In the genomic region with DNA sequence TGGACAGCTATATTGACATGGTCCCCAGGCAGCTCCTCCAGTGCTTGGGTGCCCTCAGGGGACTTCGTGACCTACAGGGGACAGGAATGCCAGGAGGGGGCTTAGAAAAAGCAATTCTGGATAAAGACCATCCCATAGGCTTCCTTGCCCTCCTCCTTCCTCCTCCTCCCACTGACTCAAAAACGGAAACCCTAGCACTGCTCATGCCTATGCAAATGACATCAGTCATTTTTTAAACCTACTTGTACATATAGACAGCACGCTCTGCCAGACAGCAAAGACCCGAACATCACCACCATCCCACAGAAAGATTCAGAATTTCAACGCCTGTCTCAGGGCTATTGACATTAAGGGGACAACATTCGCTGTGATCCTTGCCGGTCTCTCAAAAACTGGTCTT, we compare ENCODE assay signal across 19 cellular contexts. TPM values are rescaled to one million over a fixed set of nuclear protein-coding genes. Genes with fewer than 3 reads are reported as not detected.
DNase-seq lines count a peak whose midpoint lies in the region; ATAC-seq, FAIRE-seq and TF ChIP-seq lines count a peak whose summit lies in the region.
"Had no signal": no experiment of that assay in that cellular context is flagged by ENCODE, and none has a peak within 500 bp of the region (broad histone marks: within the 10 kb centered on the region; RNA-seq: fewer than 3 reads in every experiment).

No MANE protein-coding gene starts in this region.

- DNase-seq in GM12878 (ENCODE audit: low read depth, low spot score) (no peak), Ammon's horn (ENCODE audit: low spot score) (no peak), cerebellum (ENCODE audit: low spot score) (no peak), NCI-H2081 treated with DMSO at 0.1 percent for 48 hours (lab: John Stamatoyannopoulos, UW) (no peak), pons (ENCODE audit: low spot score) (no peak)
- DNase-seq: Calu3; CD4-positive, alpha-beta memory T cell; DMS53; H9; NCI-H1436; NCI-H510A treated with DMSO at 0.1 percent for 48 hours; Peyer's patch had no signal

- no peaks in the 10 kb centered on the region for H3K9me2 ChIP-seq in DOHH2 (replicated peaks; ENCODE audit: control insufficient read depth, low read length)

- CTCF ChIA-PET in GM12878 (lab: Yijun Ruan, JAX) = no interaction called here

- intact Hi-C loops in GM12878 (cut with micrococcal nuclease; ENCODE audit: unreplicated experiment) = loop anchor here (5.0 kb wide), 1 partner anchor 49 kb away; no protein-coding TSS in a partner anchor

- no peaks in the 10 kb centered on the region for H3F3A ChIP-seq in DOHH2 (ENCODE audit: control insufficient read depth, insufficient read depth)

- H3K9me3 ChIP-seq in DOHH2 (ENCODE audit: control insufficient read depth, insufficient read depth, low read length) (no peaks in the 10 kb centered on the region), GM12878 (replicated peaks; ENCODE audit: control insufficient read depth, insufficient read depth, low read length) (no peaks in the 10 kb centered on the region)
- H3K9me3 ChIP-seq: Peyer's patch had no signal

- H3K9ac ChIP-seq in GM12878 (ENCODE audit: control insufficient read depth, insufficient read depth, low read length) = no peak overlapping the region

- H3K36me3 ChIP-seq in DOHH2 (ENCODE audit: control insufficient read depth, low read length) (no peaks in the 10 kb centered on the region), GM12878 (ENCODE audit: control insufficient read depth in 2 of 2, insufficient read depth in 2 of 2, low read length in 1 of 2) (no peaks in the 10 kb centered on the region)
- H3K36me3 ChIP-seq: Peyer's patch had no signal

- peaks cover 4% of the 10 kb centered on the region; the same call in 1 of the 2 replicates for H3K27me3 ChIP-seq in DOHH2 (ENCODE audit: control insufficient read depth, low read length)
- no peaks in the 10 kb centered on the region; a peak in 2 of 4 replicates for H3K27me3 ChIP-seq in GM12878 (replicated peaks in 1 of 2; ENCODE audit: control insufficient read depth in 2 of 2, insufficient read depth in 2 of 2, low read length in 1 of 2)
- H3K27me3 ChIP-seq: Peyer's patch had no signal

- WGBS in GM12878 (ENCODE audit: insufficient coverage, insufficient replicate concordance, low lambda C conversion rate, missing lambda C conversion rate) = 11% methylated on average over 7 of the region's 7 CpGs

- no peak for TF ChIP-seq EP300 in GM12878 (IDR thresholded peaks at IDR 0.05; ENCODE audit: borderline replicate concordance in 1 of 2, control insufficient read depth in 1 of 2, low read depth in 2 of 2, low read length in 2 of 2)

- H3K4me1 ChIP-seq in DOHH2 (ENCODE audit: control insufficient read depth, low read length) (peaks cover 7% of the 10 kb centered on the region), GM12878 (ENCODE audit: control insufficient read depth, insufficient read depth, low read length) (peaks cover 3% of the 10 kb centered on the region; the same call in 1 of the 2 replicates)
- H3K4me1 ChIP-seq: Peyer's patch had no signal

- TF ChIP-seq POLR2A in GM12878 (IDR thresholded peaks at IDR 0.05; ENCODE audit: low read depth, low read length) = no peak

- H4K20me1 ChIP-seq in DOHH2 (ENCODE audit: control insufficient read depth, insufficient read depth, low read depth, low read length) (no peaks in the 10 kb centered on the region), GM12878 (ENCODE audit: control insufficient read depth, insufficient read depth) (no peaks in the 10 kb centered on the region)

- in situ Hi-C loops in GM12878 (cut with MboI) = no loop called here

- H3K27ac ChIP-seq in DOHH2 (ENCODE audit: low read depth, low read length) (no peak overlapping the region), GM12878 (ENCODE audit: control insufficient read depth, insufficient read depth) (no peak overlapping the region)
- H3K27ac ChIP-seq: 22Rv1, Peyer's patch, SK-N-MC had no signal

- TF ChIP-seq RAD21 in GM12878 (IDR thresholded peaks at IDR 0.05; ENCODE audit: insufficient read depth, low read depth, low read length) = no peak

- POLR2A ChIA-PET in GM12878 (lab: Charles Lee) = no interaction called here

- SMC1A ChIA-PET in GM12878 (lab: Charles Lee; ENCODE audit: uncharacterized antibody, unreplicated experiment) = interaction anchor here (1.3 kb wide), 1 partner anchor 41 kb away, joined by 3 read pairs; no protein-coding TSS in a partner anchor

- H3K4me2 ChIP-seq in DOHH2 (ENCODE audit: low read length) = peak overlapping the region; percentile 22; the same call in 1 of the 2 replicates
- no peak overlapping the region for H3K4me2 ChIP-seq in GM12878 (ENCODE audit: control insufficient read depth, insufficient read depth)

- no peaks in the 10 kb centered on the region for H3K79me2 ChIP-seq in DOHH2 (ENCODE audit: control insufficient read depth, low read length)
- no peaks in the 10 kb centered on the region for H3K79me2 ChIP-seq in GM12878 (ENCODE audit: control insufficient read depth, insufficient read depth, low read length)

- RAD21 ChIA-PET in GM12878 (lab: Charles Lee; ENCODE audit: unreplicated experiment) = no interaction called here

- TF ChIP-seq CTCF in DOHH2 (IDR thresholded peaks at IDR 0.05; ENCODE audit: low read depth, low read length, poor library complexity, severe bottlenecking) (no peak), GM12878 (IDR thresholded peaks at IDR 0.05 in 2 of 3, conservative IDR thresholded peaks at IDR 0.05 in 1 of 3; ENCODE audit: control insufficient read depth in 2 of 3, extremely low read depth in 1 of 3, insufficient read depth in 1 of 3, low read depth in 3 of 3, low read length in 3 of 3) (no peak)

- peak; percentile 58 for ATAC-seq in GM19324 (IDR thresholded peaks at IDR 0.05; ENCODE audit: low FRiP score, unreplicated experiment)
- peak; percentile 61 for ATAC-seq in HG02938 (IDR thresholded peaks at IDR 0.05; ENCODE audit: unreplicated experiment)
- peak; percentile 48; the same call in 2 of the 3 replicates for ATAC-seq in GM12878
- ATAC-seq: K562, Right ventricle myocardium inferior had no signal

- no peak overlapping the region for H3K4me3 ChIP-seq in DOHH2 (ENCODE audit: low read length)
- H3K4me3 ChIP-seq in GM12878 = no peak overlapping the region
- H3K4me3 ChIP-seq: K562, Peyer's patch, SK-N-MC had no signal

- BruUV-seq in GM12878 (replicated peaks; lab: Mats Ljungman, UMichigan) = no TSS peak

- no peak overlapping the region for H2AFZ ChIP-seq in GM12878 (ENCODE audit: control insufficient read depth, low read depth, low read length)

- no peak for FAIRE-seq in GM12878 (lab: Jason Lieb, UNC)
- FAIRE-seq: K562 had no signal

TF ChIP-seq in GM12878, 131 proteins besides CTCF, POLR2A, EP300 and RAD21:
- 0 out of 3 replicates have a peak, but pooled peaks have one; percentile 50 for TF ChIP-seq POU2F2 (IDR thresholded peaks at IDR 0.05; ENCODE audit: borderline replicate concordance, low read depth, low read length)
- no peak for TF ChIP-seq BCL11A (IDR thresholded peaks at IDR 0.05; ENCODE audit: low read depth, low read length)
- 0 out of 4 replicates have a peak, but pooled peaks of 1 of the 2 experiments have one; percentile 7 for TF ChIP-seq BHLHE40 (IDR thresholded peaks at IDR 0.05; ENCODE audit: borderline replicate concordance in 1 of 2, low read depth in 2 of 2, low read length in 1 of 2)

RNA-seq across cellular contexts. Expression of gene IGFBPL1, which starts 11.0 kb away (rescaled TPM):
- total RNA-seq in GM12878 (2013; cell fraction: nucleolus; rRNA removed) = not detected in 2 replicates
- total RNA-seq in GM12878 (2014; rRNA removed) (not detected in 2 replicates), GM12878 (2014; rRNA removed; fragmentation: Illumina TruSeq; extraction: Trizol) (not detected in 2 replicates), GM12878 (2021) (not detected in 2 replicates), cerebellum (239 TPM)
- polyA plus RNA-seq in GM12878 (2011; ENCODE audit: low read depth) = not detected
- polyA plus RNA-seq in GM12878 (2011; rRNA removed) (not detected in 2 replicates), GM12878 (2014; fragmentation: Illumina TruSeq; extraction: Trizol) (not detected in 2 replicates), GM12878 (2014; fragmentation: Nextera tagmentation; extraction: Ambion mirVana) (not detected), GM12878 (2014; rRNA removed) (not detected in 2 replicates), GM12878 (2016; fragmentation: Nextera tagmentation; extraction: Ambion mirVana) (under 1 TPM in 1 of 2 experiments, not detected in 1; 0.25 TPM)
- not detected in 2 replicates for polyA plus RNA-seq in GM12878 (2011; cell fraction: cytosol; rRNA removed)
- polyA plus RNA-seq in GM12878 (2011; cell fraction: nucleus; rRNA removed) = 0.10 and 0.12 TPM in 2 replicates
- polyA plus RNA-seq in GM12878 (2012) = not detected in 2 replicates
- not detected in 2 replicates for polyA minus RNA-seq in GM12878 (2011; rRNA and poly(A)+ RNA removed)
- polyA minus RNA-seq in GM12878 (2011; cell fraction: cytosol; rRNA and poly(A)+ RNA removed) = not detected in 2 replicates
- not detected in 2 replicates for polyA minus RNA-seq in GM12878 (2011; cell fraction: nucleus; rRNA and poly(A)+ RNA removed)
- total RNA-seq: CD4-positive, alpha-beta memory T cell; K562; Right ventricle myocardium inferior had no signal
- polyA plus RNA-seq: CD4-positive, alpha-beta memory T cell; K562 had no signal

RNA-seq across cellular contexts. Expression of gene ALDH1B1, which starts 20.8 kb away (rescaled TPM):
- total RNA-seq in GM12878 (2013; cell fraction: nucleolus; rRNA removed) = 9.2 and 11.0 TPM in 2 replicates
- 26.8 and 28.6 TPM in 2 replicates for total RNA-seq in GM12878 (2014; rRNA removed)
- total RNA-seq in GM12878 (2014; rRNA removed; fragmentation: Illumina TruSeq; extraction: Trizol) = 27.1 and 28.6 TPM in 2 replicates
- 32.8 and 36.8 TPM in 2 replicates for total RNA-seq in GM12878 (2021)
- 8.8 TPM for polyA plus RNA-seq in GM12878 (2011; ENCODE audit: low read depth)
- polyA plus RNA-seq in GM12878 (2011; rRNA removed) = 23.5 and 30.9 TPM in 2 replicates
- 31.2 and 32.4 TPM in 2 replicates for polyA plus RNA-seq in GM12878 (2011; cell fraction: cytosol; rRNA removed)
- 16.0 and 18.4 TPM in 2 replicates for polyA plus RNA-seq in GM12878 (2011; cell fraction: nucleus; rRNA removed)
- 15.3 and 15.6 TPM in 2 replicates for polyA plus RNA-seq in GM12878 (2012)
- 28.5 and 34.8 TPM in 2 replicates for polyA plus RNA-seq in GM12878 (2014; fragmentation: Illumina TruSeq; extraction: Trizol)
- 10 to 100 TPM in 1 of 2 experiments, 1 to 10 TPM in 1; 8.6 to 14.2 TPM for polyA plus RNA-seq in GM12878 (2014; fragmentation: Nextera tagmentation; extraction: Ambion mirVana)
- polyA plus RNA-seq in GM12878 (2014; rRNA removed) = 30.9 and 34.0 TPM in 2 replicates
- polyA plus RNA-seq in GM12878 (2016; fragmentation: Nextera tagmentation; extraction: Ambion mirVana) = 10 to 100 TPM; 35.7 to 38.5 TPM
- 42.9 and 50.7 TPM in 2 replicates for polyA minus RNA-seq in GM12878 (2011; rRNA and poly(A)+ RNA removed)
- 16.9 and 17.2 TPM in 2 replicates for polyA minus RNA-seq in GM12878 (2011; cell fraction: cytosol; rRNA and poly(A)+ RNA removed)
- 7.3 and 11.7 TPM in 2 replicates for polyA minus RNA-seq in GM12878 (2011; cell fraction: nucleus; rRNA and poly(A)+ RNA removed)
- total RNA-seq in cerebellum = 9.1 TPM

Comparison
In these comparisons a context has a peak if more than half of its experiments do, and no peak if none do; other contexts are left out.
1. RNA of gene IGFBPL1, which starts 11.0 kb away (total RNA-seq): 239 TPM in cerebellum (single experiment); not detected in GM12878; every median in the first group is over 100 times any median in the second.
2. Peak in every context shown above with its lines, with median percentiles within 50 percentile points of each other: ATAC-seq.